In the genomic region with DNA sequence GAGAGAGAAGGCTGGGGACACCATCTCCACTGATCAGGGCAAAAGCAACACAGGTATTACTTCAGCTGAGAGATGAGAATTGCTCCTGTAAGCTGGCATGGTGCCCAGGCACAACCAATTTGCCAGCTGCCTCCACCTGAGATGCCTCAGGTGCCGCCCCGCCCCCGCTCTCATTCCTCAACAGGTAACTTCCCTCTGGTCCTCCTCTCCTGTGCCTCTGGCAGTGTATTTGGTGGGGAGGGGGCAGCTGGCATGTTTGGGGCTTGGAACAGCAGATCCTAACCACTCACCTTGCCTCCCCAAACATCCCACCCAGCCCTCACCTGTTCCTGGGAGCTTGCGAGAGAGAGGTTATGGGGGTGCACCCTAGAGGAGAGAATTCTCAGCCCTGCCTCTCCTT, we compare ENCODE assay signal across 17 cellular contexts. TPM values are rescaled to one million over a fixed set of nuclear protein-coding genes. Genes with fewer than 3 reads are reported as not detected.
DNase-seq lines count a peak whose midpoint lies in the region; ATAC-seq and TF ChIP-seq lines count a peak whose summit lies in the region.
"Had no signal": no experiment of that assay in that cellular context is flagged by ENCODE, and none has a peak within 500 bp of the region (broad histone marks: within the 10 kb centered on the region; RNA-seq: fewer than 3 reads in every experiment).

No MANE protein-coding gene starts in this region.

- H3K4me1 Mint-ChIP-seq in activated CD4-positive, alpha-beta T cell treated with anti-CD3 and anti-CD28 coated beads, Interleukin-2, amount 10 ng/mL, durations not matched to agents 24 days and 14 days: peaks cover 4% of the 10 kb centered on the region
- peaks cover 10% of the 10 kb centered on the region for H3K4me1 Mint-ChIP-seq in activated T-cell treated with anti-CD3 and anti-CD28 coated beads, Interleukin-2, amount 50 U/mL, for 24 hours (ENCODE audit: low read depth)

- no peak overlapping the region for H3K27ac Mint-ChIP-seq in activated CD4-positive, alpha-beta T cell treated with anti-CD3 and anti-CD28 coated beads, Interleukin-2, amount 10 ng/mL, durations not matched to agents 24 days and 14 days
- no peak overlapping the region for H3K27ac Mint-ChIP-seq in activated T-cell treated with anti-CD3 and anti-CD28 coated beads, Interleukin-2, amount 50 U/mL, for 24 hours
- H3K27ac Mint-ChIP-seq: activated naive CD4-positive, alpha-beta T cell treated with anti-CD3 and anti-CD28 coated beads, Interleukin-2, amount 10 ng/mL, durations not matched to agents 7 days and 5 days; HFFc6; nephron; stimulated activated naive CD8-positive, alpha-beta T cell treated with anti-CD3 and anti-CD28 coated beads, Interleukin-15, Interleukin-2, amounts not matched to agents 100 ng/mL and 50 ng/mL, for 24 hours had no signal

- H3K4me3 ChIP-seq in lung: no peak overlapping the region
- H3K4me3 ChIP-seq: cardiac muscle cell, sigmoid colon had no signal

- H3K36me3 Mint-ChIP-seq in activated CD4-positive, alpha-beta T cell treated with anti-CD3 and anti-CD28 coated beads, Interleukin-2, amount 10 ng/mL, durations not matched to agents 24 days and 14 days (ENCODE audit: low read depth): no peaks in the 10 kb centered on the region
- H3K36me3 Mint-ChIP-seq in activated T-cell treated with anti-CD3 and anti-CD28 coated beads, Interleukin-2, amount 50 U/mL, for 24 hours (ENCODE audit: low read depth): no peaks in the 10 kb centered on the region
- H3K36me3 Mint-ChIP-seq: activated naive CD4-positive, alpha-beta T cell treated with anti-CD3 and anti-CD28 coated beads, Interleukin-2, amount 10 ng/mL, durations not matched to agents 7 days and 5 days had no signal

- no peaks in the 10 kb centered on the region for H3K36me3 ChIP-seq in lung (ENCODE audit: control insufficient read depth in 2 of 2, insufficient read depth in 2 of 2, low read length in 2 of 2)
- H3K36me3 ChIP-seq: cardiac muscle cell, sigmoid colon had no signal

- 76 to 84% methylated on average over 4 of the region's 4 CpGs for WGBS in lung, 2 donors

- intact Hi-C loops in activated CD4-positive, alpha-beta T cell treated with anti-CD3 and anti-CD28 coated beads, Interleukin-2, amount 10 ng/mL, durations not matched to agents 24 days and 14 days (cut with micrococcal nuclease): no loop called here

- peaks cover 5% of the 10 kb centered on the region for H3K27me3 ChIP-seq in lung (ENCODE audit: control insufficient read depth, insufficient read depth)

- TF ChIP-seq CTCF in VCaP (conservative IDR thresholded peaks at IDR 0.05) (no peak), lung (IDR thresholded peaks at IDR 0.05; ENCODE audit: control extremely low read depth, extremely low read depth) (no peak)

- peaks cover 0 to 7% of the 10 kb centered on the region in 2 donors for H3K4me1 ChIP-seq in lung (ENCODE audit: control insufficient read depth in 2 of 2, insufficient read depth in 2 of 2, low read length in 2 of 2)

- no peak overlapping the region for H3K4me3 Mint-ChIP-seq in activated CD4-positive, alpha-beta T cell treated with anti-CD3 and anti-CD28 coated beads, Interleukin-2, amount 10 ng/mL, durations not matched to agents 24 days and 14 days
- H3K4me3 Mint-ChIP-seq in activated T-cell treated with anti-CD3 and anti-CD28 coated beads, Interleukin-2, amount 50 U/mL, for 24 hours: no peak overlapping the region
- H3K4me3 Mint-ChIP-seq: activated naive CD4-positive, alpha-beta T cell treated with anti-CD3 and anti-CD28 coated beads, Interleukin-2, amount 10 ng/mL, durations not matched to agents 7 days and 5 days; HFFc6; stimulated activated naive CD8-positive, alpha-beta T cell treated with anti-CD3 and anti-CD28 coated beads, Interleukin-15, Interleukin-2, amounts not matched to agents 100 ng/mL and 50 ng/mL, for 24 hours had no signal

- H3K27me3 Mint-ChIP-seq in activated CD4-positive, alpha-beta T cell treated with anti-CD3 and anti-CD28 coated beads, Interleukin-2, amount 10 ng/mL, durations not matched to agents 24 days and 14 days: peaks cover 67% of the 10 kb centered on the region
- peaks cover 81% of the 10 kb centered on the region for H3K27me3 Mint-ChIP-seq in activated T-cell treated with anti-CD3 and anti-CD28 coated beads, Interleukin-2, amount 50 U/mL, for 24 hours

- H3K9me3 ChIP-seq in lung (ENCODE audit: control insufficient read depth in 2 of 2, insufficient read depth in 1 of 2, low read length in 1 of 2): peaks cover 0 to 8% of the 10 kb centered on the region in 2 donors
- H3K9me3 ChIP-seq: sigmoid colon had no signal

- peaks cover 6% of the 10 kb centered on the region for H3K9me3 Mint-ChIP-seq in activated CD4-positive, alpha-beta T cell treated with anti-CD3 and anti-CD28 coated beads, Interleukin-2, amount 10 ng/mL, durations not matched to agents 24 days and 14 days
- no peaks in the 10 kb centered on the region for H3K9me3 Mint-ChIP-seq in activated T-cell treated with anti-CD3 and anti-CD28 coated beads, Interleukin-2, amount 50 U/mL, for 24 hours
- H3K9me3 Mint-ChIP-seq: activated naive CD4-positive, alpha-beta T cell treated with anti-CD3 and anti-CD28 coated beads, Interleukin-2, amount 10 ng/mL, durations not matched to agents 7 days and 5 days; stimulated activated naive CD8-positive, alpha-beta T cell treated with anti-CD3 and anti-CD28 coated beads, Interleukin-15, Interleukin-2, amounts not matched to agents 100 ng/mL and 50 ng/mL, for 24 hours had no signal

- H3K27ac ChIP-seq in VCaP: peak overlapping the region; percentile 88; the same call in 1 of the 2 replicates
- H3K27ac ChIP-seq in lung (ENCODE audit: low read depth in 1 of 2, low read length in 1 of 2): no peak overlapping the region
- H3K27ac ChIP-seq: cardiac muscle cell, sigmoid colon had no signal

- DNase-seq in DMS79 (lab: John Stamatoyannopoulos, UW) (peak; percentile 81), NCI-H2081 (lab: John Stamatoyannopoulos, UW) (peak; percentile 65 to 76), lung (ENCODE audit: low spot score) (peak; percentile 56), GF-D8 (lab: John Stamatoyannopoulos, UW) (no peak)
- no peak for DNase-seq in activated CD4-positive, alpha-beta T cell treated with anti-CD3 and anti-CD28 coated beads, Interleukin-2, amount 10 ng/mL, durations not matched to agents 24 days and 14 days
- no peak for DNase-seq in activated T-cell treated with anti-CD3 and anti-CD28 coated beads, Interleukin-2, amount 50 U/mL, for 24 hours
- DNase-seq: activated naive CD4-positive, alpha-beta T cell treated with anti-CD3 and anti-CD28 coated beads, Interleukin-2, amount 10 ng/mL, durations not matched to agents 7 days and 5 days; HFFc6; IMR-90; NCI-H226; SHP77; sigmoid colon had no signal

- ATAC-seq in lung (ENCODE audit: insufficient read depth, low FRiP score): no peak
- no peak for ATAC-seq in HG03039 (IDR thresholded peaks at IDR 0.05; ENCODE audit: unreplicated experiment)

RNA-seq across cellular contexts. Expression of gene SRCIN1, which starts 2.9 kb away (rescaled TPM):
- total RNA-seq in lung: 10 to 100 TPM in 1 of 2 donors, 1 to 10 TPM in 1; 2.4 to 15.0 TPM
- 1 to 10 TPM; 1.5 to 2.5 TPM for polyA plus RNA-seq in lung
- total RNA-seq in activated CD4-positive, alpha-beta T cell treated with anti-CD3 and anti-CD28 coated beads, Interleukin-2, amount 10 ng/mL, durations not matched to agents 24 days and 14 days: 0.21 and 0.26 TPM in 2 replicates
- total RNA-seq: HFFc6, IMR-90 had no signal
- polyA plus RNA-seq: IMR-90 had no signal

Comparison
In these comparisons a context has a peak if more than half of its experiments do, and no peak if none do; other contexts are left out.
1. DNase-seq: peak in DMS79 (single experiment), NCI-H2081 (2 of 2) and lung (single experiment); none in activated CD4-positive, alpha-beta T cell treated with anti-CD3 and anti-CD28 coated beads, Interleukin-2, amount 10 ng/mL, durations not matched to agents 24 days and 14 days (single experiment), GF-D8 (single experiment) and activated T-cell treated with anti-CD3 and anti-CD28 coated beads, Interleukin-2, amount 50 U/mL, for 24 hours (single experiment).